Comparison of ENCODE assay signal across 12 cellular contexts in the genomic region with DNA sequence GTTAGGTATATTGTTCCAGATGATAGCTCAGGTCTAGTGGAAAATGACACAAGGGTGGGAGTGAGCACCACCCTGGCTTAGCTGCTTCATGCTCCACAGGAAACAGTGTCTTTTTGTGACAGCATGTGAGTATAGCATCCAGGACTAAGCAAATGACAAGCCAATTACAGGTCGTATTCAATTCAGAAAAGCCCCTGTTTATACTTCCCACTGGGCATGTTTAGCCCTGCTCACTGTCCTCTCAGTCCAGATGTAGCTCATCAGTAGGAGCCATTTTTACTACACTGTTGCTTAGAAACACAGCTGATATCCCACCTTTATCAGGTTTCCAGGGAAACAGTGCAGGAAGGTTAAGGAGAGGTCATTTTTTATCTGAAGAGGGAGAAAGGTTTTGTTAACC. TPM values are rescaled to one million over a fixed set of nuclear protein-coding genes. Genes with fewer than 3 reads are reported as not detected.
DNase-seq lines count a peak whose midpoint lies in the region; ATAC-seq, FAIRE-seq and TF ChIP-seq lines count a peak whose summit lies in the region.
"Had no signal": no experiment of that assay in that cellular context is flagged by ENCODE, and none has a peak within 500 bp of the region (broad histone marks: within the 10 kb centered on the region; RNA-seq: fewer than 3 reads in every experiment).

No MANE protein-coding gene starts in this region.

- peak overlapping the region; percentile 8 for H3K27ac Mint-ChIP-seq in activated B cell treated with CpG ODN at 0.5 μM for 24 hours

- POLR2A ChIA-PET in activated B cell treated with CpG ODN at 0.5 μM for 24 hours (lab: Charles Lee), result no interaction called here

- CTCF ChIA-PET in activated B cell treated with CpG ODN at 0.5 μM for 24 hours (lab: Charles Lee), result interaction anchor here (1.2 to 1.3 kb wide), 2 partner anchors 13 to 669 kb away, joined by 4 read pairs; no protein-coding TSS in a partner anchor

- H3K27me3 Mint-ChIP-seq in activated B cell treated with CpG ODN at 0.5 μM for 24 hours, result no peaks in the 10 kb centered on the region

- H3K9me3 ChIP-seq in small intestine (ENCODE audit: control insufficient read depth, low read depth), result no peaks in the 10 kb centered on the region
- H3K9me3 ChIP-seq: tibial artery had no signal

- in situ Hi-C loops in ACHN (cut with HindIII; ENCODE audit: low pct_ligation_motif_present, low pct_unique_long_range_greater_than_20kb, low sequenced_read_pairs), result no loop called here

- DNase-seq in NCI-H82 (lab: John Stamatoyannopoulos, UW) (peak; percentile 39), NCI-H82 treated with DMSO at 0.1 percent for 48 hours (lab: John Stamatoyannopoulos, UW; ENCODE audit: unreplicated experiment) (no peak), activated B cell treated with CpG ODN at 0.5 μM for 24 hours (no peak), small intestine (peak; percentile 29), ACHN (no peak), HTR-8/SVneo (ENCODE audit: insufficient read length, low spot score) (no peak)
- DNase-seq in activated T-cell treated with anti-CD3 and anti-CD28 coated beads, Interleukin-2, amount 50 U/mL, for 1 hour, result no peak
- DNase-seq: effector CD4-positive, alpha-beta T cell; PC-3; tibial artery had no signal

- H3K36me3 ChIP-seq in small intestine (ENCODE audit: control insufficient read depth in 2 of 2, insufficient read depth in 2 of 2, low read length in 2 of 2), result peaks cover 0 to 3% of the 10 kb centered on the region in 2 donors

- 0 to 20% (median 10%) methylated on average over 1 of the region's 1 CpG for WGBS in small intestine, 3 donors

- H3K4me3 ChIP-seq in small intestine (ENCODE audit: low read depth in 1 of 2, low read length in 2 of 2), result no peak overlapping the region
- H3K4me3 ChIP-seq: skin epidermis, tibial artery had no signal

- H3K4me1 ChIP-seq in small intestine (ENCODE audit: control insufficient read depth in 2 of 2, insufficient read depth in 1 of 2, low read depth in 1 of 2, low read length in 1 of 2), result peaks cover 2 to 13% of the 10 kb centered on the region in 2 donors

- peaks cover 24% of the 10 kb centered on the region for H3K36me3 Mint-ChIP-seq in activated B cell treated with CpG ODN at 0.5 μM for 24 hours (ENCODE audit: low read depth)

- H3K4me1 Mint-ChIP-seq in activated B cell treated with CpG ODN at 0.5 μM for 24 hours, result peaks cover 52% of the 10 kb centered on the region

- no peaks in the 10 kb centered on the region for H3K9me3 Mint-ChIP-seq in activated B cell treated with CpG ODN at 0.5 μM for 24 hours

- ATAC-seq in HG03095 (IDR thresholded peaks at IDR 0.05; ENCODE audit: unreplicated experiment) (peak; percentile 35), activated B cell treated with CpG ODN at 0.5 μM for 24 hours (ENCODE audit: low read depth) (peak; percentile 54)
- ATAC-seq: PC-3 had no signal

- FAIRE-seq in small intestine (lab: Jason Lieb, UNC) (no peak), HTR-8/SVneo (lab: Jason Lieb, UNC) (no peak)

- peak overlapping the region in 1 of 2 donors; percentile 24 for H3K27ac ChIP-seq in small intestine (ENCODE audit: low read depth in 1 of 2, low read length in 1 of 2)
- H3K27ac ChIP-seq: skin epidermis, tibial artery had no signal

- H3K4me3 Mint-ChIP-seq in activated B cell treated with CpG ODN at 0.5 μM for 24 hours, result no peak overlapping the region

- H3K27me3 ChIP-seq in small intestine (ENCODE audit: control insufficient read depth in 2 of 2, insufficient read depth in 2 of 2, low read length in 2 of 2), result no peaks in the 10 kb centered on the region
- H3K27me3 ChIP-seq: tibial artery had no signal

- intact Hi-C loops in activated B cell treated with CpG ODN at 0.5 μM for 24 hours (cut with micrococcal nuclease), result loop anchor here (2.0 to 10.0 kb wide), 3 partner anchors 97 to 503 kb away; no protein-coding TSS in a partner anchor

- no peak for TF ChIP-seq CTCF in activated B cell treated with CpG ODN at 0.5 μM for 24 hours (IDR thresholded peaks at IDR 0.05)

RNA-seq across cellular contexts. Expression of a gene that starts 8.0 kb away (rescaled TPM):
- total RNA-seq in activated B cell treated with CpG ODN at 0.5 μM for 24 hours, result 9.4 and 10.9 TPM in 2 replicates
- polyA plus RNA-seq in small intestine, result 1 to 10 TPM; 4.5 to 6.5 (median 5.9) TPM

RNA-seq across cellular contexts. Expression of a gene that starts 10.8 kb away (rescaled TPM):
- total RNA-seq in activated B cell treated with CpG ODN at 0.5 μM for 24 hours, result 12.1 and 14.8 TPM in 2 replicates
- 10 to 100 TPM in 1 of 3 donors, 1 to 10 TPM in 2; 4.3 to 10.7 (median 7.3) TPM for polyA plus RNA-seq in small intestine

RNA-seq across cellular contexts. Expression of a gene that starts 43.3 kb away (rescaled TPM):
- 1.7 and 2.7 TPM in 2 replicates for total RNA-seq in activated B cell treated with CpG ODN at 0.5 μM for 24 hours
- 1 to 10 TPM; 3.1 to 6.9 (median 4.6) TPM for polyA plus RNA-seq in small intestine
- total RNA-seq: PC-3 had no signal

Comparison
In these comparisons a context has a peak if more than half of its experiments do, and no peak if none do; other contexts are left out.
1. DNase-seq: peak in NCI-H82 (single experiment) and small intestine (single experiment); none in NCI-H82 treated with DMSO at 0.1 percent for 48 hours (single experiment), activated B cell treated with CpG ODN at 0.5 μM for 24 hours (single experiment), ACHN (single experiment), HTR-8/SVneo (single experiment) and activated T-cell treated with anti-CD3 and anti-CD28 coated beads, Interleukin-2, amount 50 U/mL, for 1 hour (single experiment).